ENCODE assay signal across 1 cellular context in genomic region chr5:141003791-141004601, GRCh38.
A peak's percentile ranks its signal among the peaks of the same experiment; 100 is the strongest.
TF ChIP-seq lines count a peak whose summit lies in the region.

No MANE protein-coding gene starts in this region.

TF ChIP-seq in HEK293, 187 proteins besides CTCF, POLR2A, EP300 and RAD21 (continued from another document and continues in another):
- TF ChIP-seq, protein P1, sequence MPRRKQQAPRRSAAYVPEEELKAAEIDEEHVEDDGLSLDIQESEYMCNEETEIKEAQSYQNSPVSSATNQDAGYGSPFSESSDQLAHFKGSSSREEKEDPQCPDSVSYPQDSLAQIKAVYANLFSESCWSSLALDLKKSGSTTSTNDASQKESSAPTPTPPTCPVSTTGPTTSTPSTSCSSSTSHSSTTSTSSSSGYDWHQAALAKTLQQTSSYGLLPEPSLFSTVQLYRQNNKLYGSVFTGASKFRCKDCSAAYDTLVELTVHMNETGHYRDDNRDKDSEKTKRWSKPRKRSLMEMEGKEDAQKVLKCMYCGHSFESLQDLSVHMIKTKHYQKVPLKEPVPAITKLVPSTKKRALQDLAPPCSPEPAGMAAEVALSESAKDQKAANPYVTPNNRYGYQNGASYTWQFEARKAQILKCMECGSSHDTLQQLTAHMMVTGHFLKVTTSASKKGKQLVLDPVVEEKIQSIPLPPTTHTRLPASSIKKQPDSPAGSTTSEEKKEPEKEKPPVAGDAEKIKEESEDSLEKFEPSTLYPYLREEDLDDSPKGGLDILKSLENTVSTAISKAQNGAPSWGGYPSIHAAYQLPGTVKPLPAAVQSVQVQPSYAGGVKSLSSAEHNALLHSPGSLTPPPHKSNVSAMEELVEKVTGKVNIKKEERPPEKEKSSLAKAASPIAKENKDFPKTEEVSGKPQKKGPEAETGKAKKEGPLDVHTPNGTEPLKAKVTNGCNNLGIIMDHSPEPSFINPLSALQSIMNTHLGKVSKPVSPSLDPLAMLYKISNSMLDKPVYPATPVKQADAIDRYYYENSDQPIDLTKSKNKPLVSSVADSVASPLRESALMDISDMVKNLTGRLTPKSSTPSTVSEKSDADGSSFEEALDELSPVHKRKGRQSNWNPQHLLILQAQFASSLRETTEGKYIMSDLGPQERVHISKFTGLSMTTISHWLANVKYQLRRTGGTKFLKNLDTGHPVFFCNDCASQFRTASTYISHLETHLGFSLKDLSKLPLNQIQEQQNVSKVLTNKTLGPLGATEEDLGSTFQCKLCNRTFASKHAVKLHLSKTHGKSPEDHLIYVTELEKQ (tag by site-specific recombination; IDR thresholded peaks at IDR 0.05; ENCODE audit: borderline replicate concordance): 0 out of 2 replicates have a peak, but pooled peaks have one; percentile 9
- TF ChIP-seq ZNF48 (tag by site-specific recombination; IDR thresholded peaks at IDR 0.05) (no peak), ZNF426 (tag by site-specific recombination; IDR thresholded peaks at IDR 0.05) (no peak), GFI1B (tag by site-specific recombination; IDR thresholded peaks at IDR 0.05) (no peak), ZBTB7A (tag by site-specific recombination; IDR thresholded peaks at IDR 0.05; ENCODE audit: low read depth) (no peak), ZNF629 (tag by site-specific recombination; IDR thresholded peaks at IDR 0.05) (0 out of 2 replicates have a peak, but pooled peaks have one; percentile 17), SCRT2 (tag by site-specific recombination; IDR thresholded peaks at IDR 0.05) (no peak), ZNF660 (tag by site-specific recombination; IDR thresholded peaks at IDR 0.05) (no peak), SP7 (tag by site-specific recombination; IDR thresholded peaks at IDR 0.05) (peak; percentile 40; the same call in 1 of the 2 replicates), ZFP3 (tag by site-specific recombination; IDR thresholded peaks at IDR 0.05; ENCODE audit: low read depth) (no peak), ZNF37A (tag by site-specific recombination; IDR thresholded peaks at IDR 0.05) (no peak), ZNF155 (tag by site-specific recombination; IDR thresholded peaks at IDR 0.05) (no peak), HOXA7 (CRISPR knock-in tag; IDR thresholded peaks at IDR 0.05; ENCODE audit: borderline replicate concordance) (no peak), ZNF514 (tag by site-specific recombination; IDR thresholded peaks at IDR 0.05) (no peak), ZNF404 (tag by site-specific recombination; IDR thresholded peaks at IDR 0.05) (no peak), ZNF335 (tag by site-specific recombination; conservative IDR thresholded peaks at IDR 0.05) (no peak), ZNF596 (tag by site-specific recombination; IDR thresholded peaks at IDR 0.05) (no peak), ZSCAN16 (tag by site-specific recombination; IDR thresholded peaks at IDR 0.05) (no peak), ZNF175 (tag by site-specific recombination; IDR thresholded peaks at IDR 0.05) (no peak), ZNF2 (tag by site-specific recombination; IDR thresholded peaks at IDR 0.05) (no peak), ZNF777 (tag by site-specific recombination; IDR thresholded peaks at IDR 0.05; ENCODE audit: borderline replicate concordance) (no peak), KLF8 (tag by site-specific recombination; IDR thresholded peaks at IDR 0.05) (peak; percentile 26; the same call in 1 of the 2 replicates), ZNF416 (tag by site-specific recombination; IDR thresholded peaks at IDR 0.05) (no peak), ZFP37 (tag by site-specific recombination; IDR thresholded peaks at IDR 0.05) (no peak), ZNF350 (tag by site-specific recombination; IDR thresholded peaks at IDR 0.05) (no peak), ZNF146 (tag by site-specific recombination; IDR thresholded peaks at IDR 0.05) (no peak), ZNF394 (tag by site-specific recombination; IDR thresholded peaks at IDR 0.05; ENCODE audit: borderline replicate concordance) (no peak), HOXD13 (CRISPR knock-in tag; IDR thresholded peaks at IDR 0.05; ENCODE audit: borderline replicate concordance) (peak; percentile 21; the same call in 1 of the 2 replicates), GLIS1 (tag by site-specific recombination; IDR thresholded peaks at IDR 0.05) (peak; percentile 88), ZSCAN30 (tag by site-specific recombination; IDR thresholded peaks at IDR 0.05) (no peak), ZNF560 (tag by site-specific recombination; IDR thresholded peaks at IDR 0.05; ENCODE audit: borderline replicate concordance) (no peak), ELK4 (IDR thresholded peaks at IDR 0.05; ENCODE audit: borderline replicate concordance, low read depth, low read length) (no peak), FEZF1 (tag by site-specific recombination; IDR thresholded peaks at IDR 0.05) (peak; percentile 59), MEIS1 (CRISPR knock-in tag; IDR thresholded peaks at IDR 0.05; ENCODE audit: borderline replicate concordance) (no peak), ZBTB20 (tag by site-specific recombination; IDR thresholded peaks at IDR 0.05) (peak; percentile 37; the same call in 1 of the 2 replicates), ZEB2 (tag by site-specific recombination; IDR thresholded peaks at IDR 0.05) (peak; percentile 59), ZBTB44 (tag by site-specific recombination; IDR thresholded peaks at IDR 0.05) (peak; percentile 26; the same call in 1 of the 2 replicates), ZXDB (tag by site-specific recombination; IDR thresholded peaks at IDR 0.05) (no peak), ZNF701 (tag by site-specific recombination; IDR thresholded peaks at IDR 0.05) (no peak), ZNF112 (tag by site-specific recombination; IDR thresholded peaks at IDR 0.05) (no peak), WT1 (tag by site-specific recombination; IDR thresholded peaks at IDR 0.05) (peak; percentile 71), ZNF639 (tag by site-specific recombination; IDR thresholded peaks at IDR 0.05) (no peak), ZNF211 (tag by site-specific recombination; IDR thresholded peaks at IDR 0.05; ENCODE audit: low read depth) (no peak), REPIN1 (tag by site-specific recombination; IDR thresholded peaks at IDR 0.05; ENCODE audit: low read depth) (no peak), ZNF544 (tag by site-specific recombination; IDR thresholded peaks at IDR 0.05) (no peak), KLF16 (tag by site-specific recombination; IDR thresholded peaks at IDR 0.05) (no peak), ZNF423 (tag by site-specific recombination; IDR thresholded peaks at IDR 0.05) (0 out of 2 replicates have a peak, but pooled peaks have one; percentile 29)
- TF ChIP-seq, protein P2, sequence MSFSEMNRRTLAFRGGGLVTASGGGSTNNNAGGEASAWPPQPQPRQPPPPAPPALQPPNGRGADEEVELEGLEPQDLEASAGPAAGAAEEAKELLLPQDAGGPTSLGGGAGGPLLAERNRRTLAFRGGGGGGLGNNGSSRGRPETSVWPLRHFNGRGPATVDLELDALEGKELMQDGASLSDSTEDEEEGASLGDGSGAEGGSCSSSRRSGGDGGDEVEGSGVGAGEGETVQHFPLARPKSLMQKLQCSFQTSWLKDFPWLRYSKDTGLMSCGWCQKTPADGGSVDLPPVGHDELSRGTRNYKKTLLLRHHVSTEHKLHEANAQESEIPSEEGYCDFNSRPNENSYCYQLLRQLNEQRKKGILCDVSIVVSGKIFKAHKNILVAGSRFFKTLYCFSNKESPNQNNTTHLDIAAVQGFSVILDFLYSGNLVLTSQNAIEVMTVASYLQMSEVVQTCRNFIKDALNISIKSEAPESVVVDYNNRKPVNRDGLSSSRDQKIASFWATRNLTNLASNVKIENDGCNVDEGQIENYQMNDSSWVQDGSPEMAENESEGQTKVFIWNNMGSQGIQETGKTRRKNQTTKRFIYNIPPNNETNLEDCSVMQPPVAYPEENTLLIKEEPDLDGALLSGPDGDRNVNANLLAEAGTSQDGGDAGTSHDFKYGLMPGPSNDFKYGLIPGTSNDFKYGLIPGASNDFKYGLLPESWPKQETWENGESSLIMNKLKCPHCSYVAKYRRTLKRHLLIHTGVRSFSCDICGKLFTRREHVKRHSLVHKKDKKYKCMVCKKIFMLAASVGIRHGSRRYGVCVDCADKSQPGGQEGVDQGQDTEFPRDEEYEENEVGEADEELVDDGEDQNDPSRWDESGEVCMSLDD (tag by site-specific recombination; IDR thresholded peaks at IDR 0.05): no peak
- TF ChIP-seq, protein P3, sequence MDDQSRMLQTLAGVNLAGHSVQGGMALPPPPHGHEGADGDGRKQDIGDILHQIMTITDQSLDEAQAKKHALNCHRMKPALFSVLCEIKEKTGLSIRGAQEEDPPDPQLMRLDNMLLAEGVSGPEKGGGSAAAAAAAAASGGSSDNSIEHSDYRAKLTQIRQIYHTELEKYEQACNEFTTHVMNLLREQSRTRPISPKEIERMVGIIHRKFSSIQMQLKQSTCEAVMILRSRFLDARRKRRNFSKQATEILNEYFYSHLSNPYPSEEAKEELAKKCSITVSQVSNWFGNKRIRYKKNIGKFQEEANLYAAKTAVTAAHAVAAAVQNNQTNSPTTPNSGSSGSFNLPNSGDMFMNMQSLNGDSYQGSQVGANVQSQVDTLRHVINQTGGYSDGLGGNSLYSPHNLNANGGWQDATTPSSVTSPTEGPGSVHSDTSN (CRISPR knock-in tag; IDR thresholded peaks at IDR 0.05): no peak
- TF ChIP-seq, protein P4, sequence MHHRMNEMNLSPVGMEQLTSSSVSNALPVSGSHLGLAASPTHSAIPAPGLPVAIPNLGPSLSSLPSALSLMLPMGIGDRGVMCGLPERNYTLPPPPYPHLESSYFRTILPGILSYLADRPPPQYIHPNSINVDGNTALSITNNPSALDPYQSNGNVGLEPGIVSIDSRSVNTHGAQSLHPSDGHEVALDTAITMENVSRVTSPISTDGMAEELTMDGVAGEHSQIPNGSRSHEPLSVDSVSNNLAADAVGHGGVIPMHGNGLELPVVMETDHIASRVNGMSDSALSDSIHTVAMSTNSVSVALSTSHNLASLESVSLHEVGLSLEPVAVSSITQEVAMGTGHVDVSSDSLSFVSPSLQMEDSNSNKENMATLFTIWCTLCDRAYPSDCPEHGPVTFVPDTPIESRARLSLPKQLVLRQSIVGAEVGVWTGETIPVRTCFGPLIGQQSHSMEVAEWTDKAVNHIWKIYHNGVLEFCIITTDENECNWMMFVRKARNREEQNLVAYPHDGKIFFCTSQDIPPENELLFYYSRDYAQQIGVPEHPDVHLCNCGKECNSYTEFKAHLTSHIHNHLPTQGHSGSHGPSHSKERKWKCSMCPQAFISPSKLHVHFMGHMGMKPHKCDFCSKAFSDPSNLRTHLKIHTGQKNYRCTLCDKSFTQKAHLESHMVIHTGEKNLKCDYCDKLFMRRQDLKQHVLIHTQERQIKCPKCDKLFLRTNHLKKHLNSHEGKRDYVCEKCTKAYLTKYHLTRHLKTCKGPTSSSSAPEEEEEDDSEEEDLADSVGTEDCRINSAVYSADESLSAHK (tag by site-specific recombination; IDR thresholded peaks at IDR 0.05): no peak
- TF ChIP-seq, protein P5, sequence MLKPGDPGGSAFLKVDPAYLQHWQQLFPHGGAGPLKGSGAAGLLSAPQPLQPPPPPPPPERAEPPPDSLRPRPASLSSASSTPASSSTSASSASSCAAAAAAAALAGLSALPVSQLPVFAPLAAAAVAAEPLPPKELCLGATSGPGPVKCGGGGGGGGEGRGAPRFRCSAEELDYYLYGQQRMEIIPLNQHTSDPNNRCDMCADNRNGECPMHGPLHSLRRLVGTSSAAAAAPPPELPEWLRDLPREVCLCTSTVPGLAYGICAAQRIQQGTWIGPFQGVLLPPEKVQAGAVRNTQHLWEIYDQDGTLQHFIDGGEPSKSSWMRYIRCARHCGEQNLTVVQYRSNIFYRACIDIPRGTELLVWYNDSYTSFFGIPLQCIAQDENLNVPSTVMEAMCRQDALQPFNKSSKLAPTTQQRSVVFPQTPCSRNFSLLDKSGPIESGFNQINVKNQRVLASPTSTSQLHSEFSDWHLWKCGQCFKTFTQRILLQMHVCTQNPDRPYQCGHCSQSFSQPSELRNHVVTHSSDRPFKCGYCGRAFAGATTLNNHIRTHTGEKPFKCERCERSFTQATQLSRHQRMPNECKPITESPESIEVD (tag by site-specific recombination; IDR thresholded peaks at IDR 0.05): 0 out of 2 replicates have a peak, but pooled peaks have one; percentile 37
- TF ChIP-seq, protein P6, sequence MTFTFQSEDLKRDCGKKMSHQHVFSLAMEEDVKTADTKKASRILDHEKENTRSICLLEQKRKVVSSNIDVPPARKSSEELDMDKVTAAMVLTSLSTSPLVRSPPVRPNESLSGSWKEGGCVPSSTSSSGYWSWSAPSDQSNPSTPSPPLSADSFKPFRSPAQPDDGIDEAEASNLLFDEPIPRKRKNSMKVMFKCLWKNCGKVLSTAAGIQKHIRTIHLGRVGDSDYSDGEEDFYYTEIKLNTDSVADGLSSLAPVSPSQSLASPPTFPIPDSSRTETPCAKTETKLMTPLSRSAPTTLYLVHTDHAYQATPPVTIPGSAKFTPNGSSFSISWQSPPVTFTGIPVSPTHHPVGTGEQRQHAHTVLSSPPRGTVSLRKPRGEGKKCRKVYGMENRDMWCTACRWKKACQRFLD (tag by site-specific recombination; IDR thresholded peaks at IDR 0.05): no peak
